ENCODE assay signal across 8 cellular contexts in the genomic region with DNA sequence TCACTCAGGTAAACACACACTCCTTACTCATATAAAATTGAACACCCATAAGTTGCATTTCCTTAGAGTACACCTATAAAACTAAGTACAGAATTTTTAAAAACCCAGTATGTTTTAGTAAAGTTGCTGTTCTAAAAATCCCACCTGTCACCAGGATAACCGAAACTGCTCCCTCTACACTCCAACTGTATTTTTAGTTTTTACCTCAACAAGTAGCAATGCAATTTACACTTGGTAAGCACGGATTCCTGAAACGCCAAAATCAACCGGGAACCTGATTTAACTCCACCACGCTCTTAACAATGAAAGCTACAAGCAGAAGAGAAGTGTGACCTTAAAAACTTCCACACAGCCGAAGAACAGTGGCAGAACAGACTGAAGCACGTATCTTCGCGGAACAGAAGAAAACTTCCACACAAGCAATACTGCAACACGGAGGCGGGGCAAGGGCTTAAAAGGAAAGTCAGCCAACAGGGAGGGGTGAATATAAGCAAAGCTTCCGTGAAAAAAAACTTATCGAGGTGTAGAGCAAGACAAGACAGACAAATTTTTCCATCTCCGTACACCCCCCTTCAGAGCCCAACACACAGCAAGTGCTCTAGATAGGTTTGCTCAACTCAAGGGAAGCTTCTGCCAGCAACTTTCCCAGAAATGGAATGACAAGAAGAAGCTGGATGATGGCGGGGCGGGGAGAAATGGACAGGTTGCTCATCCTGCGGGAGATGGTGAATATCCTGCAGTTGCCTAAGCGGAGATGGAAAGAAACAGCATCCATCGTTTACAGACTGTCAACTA. TPM values are rescaled to one million over a fixed set of nuclear protein-coding genes. Genes with fewer than 3 reads are reported as not detected.
DNase-seq lines count a peak whose midpoint lies in the region; ATAC-seq and TF ChIP-seq lines count a peak whose summit lies in the region.

No MANE protein-coding gene starts in this region.

- H3K27me3 ChIP-seq in Peyer's patch, result no peaks in the 10 kb centered on the region
- no peaks in the 10 kb centered on the region for H3K27me3 ChIP-seq in neutrophil
- no peaks in the 10 kb centered on the region for H3K27me3 ChIP-seq in suprapubic skin

- no peak for TF ChIP-seq CTCF in Peyer's patch (IDR thresholded peaks at IDR 0.05)
- TF ChIP-seq CTCF in neutrophil (IDR thresholded peaks at IDR 0.05), result no peak
- TF ChIP-seq CTCF in suprapubic skin (IDR thresholded peaks at IDR 0.05), result no peak

- peaks cover 23% of the 10 kb centered on the region for H3K4me1 Mint-ChIP-seq in activated T-helper 17 cell treated with anti-CD3 and anti-CD28 coated beads, Interleukin-2, amount 50 U/mL, for 72 hours

- H3K4me3 Mint-ChIP-seq in activated T-helper 17 cell treated with anti-CD3 and anti-CD28 coated beads, Interleukin-2, amount 50 U/mL, for 72 hours, result peak overlapping the region; percentile 93

- H3K9me3 ChIP-seq in Peyer's patch (no peaks in the 10 kb centered on the region), neutrophil (no peaks in the 10 kb centered on the region), suprapubic skin (no peaks in the 10 kb centered on the region)

- H3K27ac Mint-ChIP-seq in activated T-helper 17 cell treated with anti-CD3 and anti-CD28 coated beads, Interleukin-2, amount 50 U/mL, for 72 hours, result peak overlapping the region; percentile 86

- peaks cover 45% of the 10 kb centered on the region for H3K36me3 Mint-ChIP-seq in activated T-helper 17 cell treated with anti-CD3 and anti-CD28 coated beads, Interleukin-2, amount 50 U/mL, for 72 hours (ENCODE audit: low read depth)

- H3K4me1 ChIP-seq in Peyer's patch (peaks cover 0 to 31% (median 5%) of the 10 kb centered on the region in 4 donors), neutrophil (ENCODE audit: control insufficient read depth in 1 of 2, insufficient read depth in 1 of 2, low read depth in 1 of 2, low read length in 1 of 2) (peaks cover 23 to 28% of the 10 kb centered on the region in 2 experiments), suprapubic skin (peaks cover 25% of the 10 kb centered on the region)

- H3K36me3 ChIP-seq in Peyer's patch (no peaks in the 10 kb centered on the region), neutrophil (no peaks in the 10 kb centered on the region), suprapubic skin (no peaks in the 10 kb centered on the region)

- WGBS in suprapubic skin, result 1% methylated on average over 19 of the region's 19 CpGs

- ATAC-seq in activated T-helper 17 cell treated with anti-CD3 and anti-CD28 coated beads, Interleukin-2, amount 50 U/mL, for 72 hours (replicated peaks), result peak; percentile 49
- no peak for ATAC-seq in HG02798 (IDR thresholded peaks at IDR 0.05; ENCODE audit: poor library complexity, unreplicated experiment)

- TF ChIP-seq POLR2A in Peyer's patch (IDR thresholded peaks at IDR 0.05), result no peak
- TF ChIP-seq POLR2A in suprapubic skin (IDR thresholded peaks at IDR 0.05), result no peak

- no peaks in the 10 kb centered on the region for H3K9me3 Mint-ChIP-seq in activated T-helper 17 cell treated with anti-CD3 and anti-CD28 coated beads, Interleukin-2, amount 50 U/mL, for 72 hours

- DNase-seq in NCI-H510A treated with DMSO at 0.1 percent for 48 hours (lab: John Stamatoyannopoulos, UW), result peak; percentile 29
- DNase-seq in NCI-H510A (lab: John Stamatoyannopoulos, UW), result no peak
- DNase-seq in Peyer's patch, result peak; percentile 68 to 85 (median 79)
- DNase-seq in fibroblast of the conjunctiva (ENCODE audit: low read depth), result peak; percentile 23
- peak in 1 of 2 donors; percentile 80 for DNase-seq in suprapubic skin (ENCODE audit: low spot score in 2 of 2)

- no peak for TF ChIP-seq EP300 in suprapubic skin (IDR thresholded peaks at IDR 0.05)

- H3K27ac ChIP-seq in Peyer's patch (peak overlapping the region; percentile 92 to 98 (median 95)), neutrophil (peak overlapping the region; percentile 98), suprapubic skin (peak overlapping the region; percentile 94)

- H3K4me3 ChIP-seq in Peyer's patch, result peak overlapping the region; percentile 86 to 99 (median 91)
- H3K4me3 ChIP-seq in neutrophil (ENCODE audit: low read depth in 1 of 2, low read length in 1 of 2), result peak overlapping the region; percentile 75 to 77
- H3K4me3 ChIP-seq in suprapubic skin, result peak overlapping the region; percentile 95

- no peaks in the 10 kb centered on the region for H3K27me3 Mint-ChIP-seq in activated T-helper 17 cell treated with anti-CD3 and anti-CD28 coated beads, Interleukin-2, amount 50 U/mL, for 72 hours

RNA-seq across cellular contexts. Expression of a gene that starts 1.4 kb away (rescaled TPM):
- 10 to 100 TPM; 58.6 to 82.4 (median 75.2) TPM for total RNA-seq in Peyer's patch
- 10 to 100 TPM; 73.3 to 88.2 TPM for total RNA-seq in activated T-helper 17 cell treated with anti-CD3 and anti-CD28 coated beads, Interleukin-2, amount 50 U/mL, for 72 hours
- 10 to 100 TPM; 53.0 to 79.1 (median 69.9) TPM for total RNA-seq in suprapubic skin

RNA-seq across cellular contexts. Expression of a gene that starts 32.5 kb away (rescaled TPM):
- total RNA-seq in Peyer's patch, result 10 to 100 TPM; 23.1 to 81.7 (median 39.2) TPM
- 10 to 100 TPM; 35.6 to 56.3 TPM for total RNA-seq in activated T-helper 17 cell treated with anti-CD3 and anti-CD28 coated beads, Interleukin-2, amount 50 U/mL, for 72 hours
- total RNA-seq in suprapubic skin, result 10 to 100 TPM; 29.3 to 49.5 (median 38.0) TPM
